Comparison of ENCODE assay signal across 26 cellular contexts in genomic region chr17:37746617-37747016, GRCh38. TPM values are rescaled to one million over a fixed set of nuclear protein-coding genes. Genes with fewer than 3 reads are reported as not detected.
DNase-seq lines count a peak whose midpoint lies in the region; ATAC-seq and TF ChIP-seq lines count a peak whose summit lies in the region.
"Had no signal": no experiment of that assay in that cellular context is flagged by ENCODE, and none has a peak within 500 bp of the region (broad histone marks: within the 10 kb centered on the region; RNA-seq: fewer than 3 reads in every experiment).

No MANE protein-coding gene starts in this region.

- TF ChIP-seq POLR2A in upper lobe of left lung (IDR thresholded peaks at IDR 0.05) = no peak

- peak overlapping the region; percentile 96 for H3K4me2 ChIP-seq in OCI-LY3 (ENCODE audit: low read length)
- H3K4me2 ChIP-seq: SK-N-SH had no signal

- H3K4me1 Mint-ChIP-seq in endodermal cell = peaks cover 29% of the 10 kb centered on the region

- H3K9me3 Mint-ChIP-seq in endodermal cell = no peaks in the 10 kb centered on the region
- H3K9me3 Mint-ChIP-seq: stimulated activated effector memory CD8-positive, alpha-beta T cell treated with anti-CD3 and anti-CD28 coated beads, Interleukin-12 subunit alpha, Interleukin-12 subunit beta, amount 100 ng/mL, for 72 hours had no signal

- 67 to 86% methylated on average over 2 of the region's 2 CpGs for WGBS in endodermal cell (ENCODE audit: insufficient coverage in 1 of 2, insufficient read length in 1 of 2), 2 experiments
- WGBS in upper lobe of left lung, 2 donors = 56 to 62% methylated on average over 2 of the region's 2 CpGs

- peak overlapping the region; percentile 95 for H3K4me3 ChIP-seq in OCI-LY3 (ENCODE audit: low read length)
- H3K4me3 ChIP-seq in endodermal cell (ENCODE audit: low read length) = peak overlapping the region; percentile 91
- peak overlapping the region; percentile 85 to 88 for H3K4me3 ChIP-seq in mucosa of rectum (ENCODE audit: low read length in 2 of 2)
- H3K4me3 ChIP-seq in upper lobe of left lung = peak overlapping the region in 3 of 4 donors; percentile 42 to 56 (median 54)
- H3K4me3 ChIP-seq: thoracic aorta had no signal

- peak overlapping the region; percentile 89 for H3K4me3 Mint-ChIP-seq in endodermal cell
- H3K4me3 Mint-ChIP-seq: CD4-positive, CD25-positive, alpha-beta regulatory T cell; stimulated activated effector memory CD8-positive, alpha-beta T cell treated with anti-CD3 and anti-CD28 coated beads, Interleukin-12 subunit alpha, Interleukin-12 subunit beta, amount 100 ng/mL, for 72 hours; T-helper 17 cell had no signal

- H4K20me1 ChIP-seq in OCI-LY3 (ENCODE audit: insufficient read depth, low read length) = peaks cover 13% of the 10 kb centered on the region

- ATAC-seq in upper lobe of left lung (ENCODE audit: low FRiP score in 2 of 2) (no peak), GM19324 (IDR thresholded peaks at IDR 0.05; ENCODE audit: low FRiP score, unreplicated experiment) (no peak), GM21619 (IDR thresholded peaks at IDR 0.05; ENCODE audit: unreplicated experiment) (no peak)
- ATAC-seq: stimulated activated effector memory CD8-positive, alpha-beta T cell treated with anti-CD3 and anti-CD28 coated beads, Interleukin-12 subunit alpha, Interleukin-12 subunit beta, amount 100 ng/mL, for 72 hours; T-helper 17 cell had no signal

- no peak overlapping the region for H3K27ac ChIP-seq in OCI-LY3 (ENCODE audit: low read length)
- H3K27ac ChIP-seq in endodermal cell (ENCODE audit: low read depth, low read length) = no peak overlapping the region
- peak overlapping the region in 1 of 2 donors; percentile 17 for H3K27ac ChIP-seq in mucosa of rectum (ENCODE audit: low read depth in 2 of 2, low read length in 2 of 2)
- H3K27ac ChIP-seq in upper lobe of left lung = peak overlapping the region in 1 of 4 donors; percentile 86
- H3K27ac ChIP-seq: spleen, thoracic aorta had no signal

- H3K36me3 Mint-ChIP-seq in endodermal cell (ENCODE audit: low read depth) = peaks cover 3% of the 10 kb centered on the region
- H3K36me3 Mint-ChIP-seq: CD4-positive, CD25-positive, alpha-beta regulatory T cell; stimulated activated effector memory CD8-positive, alpha-beta T cell treated with anti-CD3 and anti-CD28 coated beads, Interleukin-12 subunit alpha, Interleukin-12 subunit beta, amount 100 ng/mL, for 72 hours had no signal

- H3K27me3 ChIP-seq in OCI-LY3 (ENCODE audit: low read depth, low read length) (no peaks in the 10 kb centered on the region), endodermal cell (ENCODE audit: control insufficient read depth, insufficient read depth, low read length, poor library complexity, severe bottlenecking) (peaks cover 29% of the 10 kb centered on the region), mucosa of rectum (ENCODE audit: control insufficient read depth in 2 of 2, insufficient read depth in 2 of 2, low read length in 2 of 2) (peaks cover 19 to 23% of the 10 kb centered on the region in 2 donors), upper lobe of left lung (peaks cover 0 to 40% (median 17%) of the 10 kb centered on the region in 4 donors)

- H3K9me3 ChIP-seq in OCI-LY3 (ENCODE audit: insufficient read depth, low read length) (no peaks in the 10 kb centered on the region), endodermal cell (ENCODE audit: control insufficient read depth, low read length) (no peaks in the 10 kb centered on the region), mucosa of rectum (ENCODE audit: control insufficient read depth in 2 of 2, low read length in 2 of 2) (no peaks in the 10 kb centered on the region), upper lobe of left lung (no peaks in the 10 kb centered on the region)
- H3K9me3 ChIP-seq: SK-N-SH, spleen, thoracic aorta had no signal

- peaks cover 61% of the 10 kb centered on the region for H3K79me2 ChIP-seq in OCI-LY3 (ENCODE audit: low read length)

- peaks cover 73% of the 10 kb centered on the region for H3K27me3 Mint-ChIP-seq in endodermal cell (ENCODE audit: insufficient read depth)

- H3K36me3 ChIP-seq in OCI-LY3 (replicated peaks; ENCODE audit: low read depth, low read length) = peaks cover 31% of the 10 kb centered on the region
- no peaks in the 10 kb centered on the region for H3K36me3 ChIP-seq in endodermal cell (ENCODE audit: control insufficient read depth, insufficient read depth, low read length)
- H3K36me3 ChIP-seq in mucosa of rectum (ENCODE audit: control insufficient read depth in 2 of 2, insufficient read depth in 2 of 2, low read length in 2 of 2) = no peaks in the 10 kb centered on the region
- no peaks in the 10 kb centered on the region for H3K36me3 ChIP-seq in upper lobe of left lung
- H3K36me3 ChIP-seq: spleen, thoracic aorta had no signal

- H3K27ac Mint-ChIP-seq in endodermal cell = no peak overlapping the region
- H3K27ac Mint-ChIP-seq: CD4-positive, CD25-positive, alpha-beta regulatory T cell; stimulated activated effector memory CD8-positive, alpha-beta T cell treated with anti-CD3 and anti-CD28 coated beads, Interleukin-12 subunit alpha, Interleukin-12 subunit beta, amount 100 ng/mL, for 72 hours; T-helper 17 cell had no signal

- H3K4me1 ChIP-seq in OCI-LY3 (ENCODE audit: low read length) (peaks cover 36% of the 10 kb centered on the region), endodermal cell (ENCODE audit: control insufficient read depth, insufficient read depth, low read length) (peaks cover 5% of the 10 kb centered on the region), mucosa of rectum (ENCODE audit: control insufficient read depth in 2 of 2, insufficient read depth in 2 of 2, low read length in 2 of 2) (peaks cover 15 to 17% of the 10 kb centered on the region in 2 donors), upper lobe of left lung (peaks cover 29 to 39% (median 31%) of the 10 kb centered on the region in 4 donors)

- TF ChIP-seq CTCF in OCI-LY3 (IDR thresholded peaks at IDR 0.05; ENCODE audit: low read depth, low read length) = no peak
- no peak for TF ChIP-seq CTCF in endodermal cell (conservative IDR thresholded peaks at IDR 0.05)
- TF ChIP-seq CTCF in upper lobe of left lung (IDR thresholded peaks at IDR 0.05) = no peak

- no peak overlapping the region for H2AFZ ChIP-seq in OCI-LY3 (ENCODE audit: low read depth, low read length)

- DNase-seq in endodermal cell (no peak), upper lobe of left lung (no peak), NCI-H2196 (lab: John Stamatoyannopoulos, UW; ENCODE audit: unreplicated experiment) (no peak)
- DNase-seq: activated CD4-positive, alpha-beta T cell treated with anti-CD3 and anti-CD28 coated beads for 4 hours; activated naive CD4-positive, alpha-beta T cell treated with anti-CD3 and anti-CD28 coated beads, Interleukin-2, amount 50 U/mL, for 16 hours; anterior cingulate cortex; caudate nucleus; CD4-positive, CD25-positive, alpha-beta regulatory T cell; dermis blood vessel endothelial cell; Kasumi-1; mammary epithelial cell; NCI-H1694 treated with DMSO at 0.1 percent for 48 hours; NCI-H748 treated with DMSO at 0.1 percent for 48 hours; SK-N-SH; spleen; stimulated activated CD4-positive, alpha-beta T cell treated with anti-CD3 and anti-CD28 coated beads, Interleukin-2, amount 100 ng/mL, for 48 hours; T-helper 17 cell had no signal

- H3K9ac ChIP-seq in OCI-LY3 (ENCODE audit: low read length) (peak overlapping the region; percentile 97), endodermal cell (ENCODE audit: extremely low read depth, low read length, poor library complexity, severe bottlenecking) (no peak overlapping the region), mucosa of rectum (ENCODE audit: low read depth in 1 of 2, low read length in 2 of 2) (peak overlapping the region; percentile 79 to 97)
- H3K9ac ChIP-seq: SK-N-SH had no signal

- no peak for TF ChIP-seq EP300 in upper lobe of left lung (IDR thresholded peaks at IDR 0.05)

RNA-seq across cellular contexts. Expression of gene HNF1B, which starts 1.8 kb away (rescaled TPM):
- 10 to 100 TPM; 39.7 to 42.7 TPM for total RNA-seq in endodermal cell
- 4.9 TPM for polyA plus RNA-seq in endodermal cell (2013, experiment 1 of 2)
- polyA plus RNA-seq in endodermal cell (2013, experiment 2 of 2) = 3.9 TPM
- 10 to 100 TPM; 14.4 to 31.4 (median 16.0) TPM for total RNA-seq in upper lobe of left lung
- total RNA-seq: CD4-positive, CD25-positive, alpha-beta regulatory T cell; endothelial cell of umbilical vein; mammary epithelial cell; omental fat pad; spleen; T-helper 17 cell; thoracic aorta had no signal
- polyA plus RNA-seq: CD4-positive, CD25-positive, alpha-beta regulatory T cell; endothelial cell of umbilical vein; keratinocyte; mammary epithelial cell; SK-N-SH had no signal
